In the genomic region with DNA sequence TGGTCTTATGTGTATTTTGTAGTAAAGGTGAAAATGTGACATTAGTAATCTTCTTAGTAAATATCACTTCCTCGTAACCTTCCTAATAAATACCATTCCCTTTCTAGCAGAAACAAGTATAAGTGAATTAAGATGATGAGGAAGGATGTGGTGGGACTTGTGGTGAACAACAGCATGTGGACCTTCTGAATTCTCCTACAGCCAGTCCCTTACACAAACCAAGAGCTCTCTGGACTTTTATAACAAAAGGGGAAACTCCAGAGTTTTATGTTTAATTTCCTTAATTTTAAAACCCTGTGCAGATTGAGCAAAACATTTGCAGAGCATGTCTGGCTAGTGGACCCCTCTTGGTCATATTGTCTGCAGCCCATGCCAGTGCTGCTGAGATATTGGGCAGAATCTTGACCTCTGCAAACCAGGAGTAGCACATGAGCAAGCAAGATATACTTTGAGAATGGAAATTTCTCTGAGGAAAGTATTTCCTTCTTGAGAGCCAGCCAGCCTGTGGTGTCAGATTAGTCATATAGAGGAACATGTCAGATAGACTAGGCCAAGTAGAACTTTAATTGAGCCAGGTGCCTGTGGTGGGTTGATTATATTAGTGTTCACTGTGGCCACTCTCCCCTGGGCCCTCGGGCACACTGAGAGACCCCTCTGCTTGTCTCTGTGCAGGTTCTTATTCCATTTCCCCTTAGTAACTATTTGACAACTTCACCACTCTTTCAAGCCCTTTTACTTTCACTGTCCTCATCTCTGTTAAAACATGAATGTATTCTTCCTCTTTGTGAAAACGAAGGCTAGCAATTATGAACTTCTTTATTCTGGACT, we compare ENCODE assay signal across 11 cellular contexts.
DNase-seq lines count a peak whose midpoint lies in the region; ATAC-seq and TF ChIP-seq lines count a peak whose summit lies in the region.
"Had no signal": no experiment of that assay in that cellular context is flagged by ENCODE, and none has a peak within 500 bp of the region (broad histone marks: within the 10 kb centered on the region; RNA-seq: fewer than 3 reads in every experiment).

No MANE protein-coding gene starts in this region.

- H3K27me3 Mint-ChIP-seq in activated CD8-positive, alpha-beta T cell treated with anti-CD3 and anti-CD28 coated beads, Interleukin-2, amount 10 ng/mL, durations not matched to agents 7 days and 5 days (ENCODE audit: low read depth), result no peaks in the 10 kb centered on the region

- whole genome bisulfite sequencing in mammary epithelial cell (ENCODE audit: low coverage, missing lambda C conversion rate), result 94% methylated on average over 3 of the region's 3 CpGs

- no peaks in the 10 kb centered on the region for H3K79me2 ChIP-seq in mammary epithelial cell (ENCODE audit: insufficient read depth, low read length)
- H3K79me2 ChIP-seq: hepatocyte had no signal

- ATAC-seq in GM21528 (IDR thresholded peaks at IDR 0.05; ENCODE audit: low FRiP score, unreplicated experiment), result peak; percentile 66
- ATAC-seq in upper lobe of right lung, result peak; percentile 77
- ATAC-seq in activated CD8-positive, alpha-beta T cell treated with anti-CD3 and anti-CD28 coated beads, Interleukin-2, amount 10 ng/mL, durations not matched to agents 7 days and 5 days, result no peak
- ATAC-seq in omental fat pad (ENCODE audit: low FRiP score), result no peak

- in situ Hi-C loops in mammary epithelial cell (cut with MboI; ENCODE audit: low sequenced_read_pairs in 2 of 2), result no loop called here

- CTCF ChIA-PET in mammary epithelial cell (lab: Charles Lee; ENCODE audit: low non-redundant PET), result no interaction called here
- CTCF ChIA-PET in activated CD8-positive, alpha-beta T cell treated with anti-CD3 and anti-CD28 coated beads, Interleukin-2, amount 10 ng/mL, durations not matched to agents 7 days and 5 days (lab: Charles Lee), result no interaction called here

- H3K4me1 ChIP-seq in mammary epithelial cell (ENCODE audit: insufficient read depth, low read length) (peaks cover 9% of the 10 kb centered on the region), upper lobe of right lung (no peaks in the 10 kb centered on the region)

- H2AFZ ChIP-seq in mammary epithelial cell (ENCODE audit: low read depth, low read length), result peak overlapping the region; percentile 8
- H2AFZ ChIP-seq: hepatocyte had no signal

- H3K27ac ChIP-seq in mammary epithelial cell (ENCODE audit: insufficient read depth, low read depth, low read length) (no peak overlapping the region), upper lobe of right lung (peak overlapping the region; percentile 36)
- H3K27ac ChIP-seq: hepatocyte, ovary had no signal

- H4K20me1 ChIP-seq in mammary epithelial cell (ENCODE audit: insufficient read depth, low read length), result no peaks in the 10 kb centered on the region

- DNase-seq in KG1 (lab: John Stamatoyannopoulos, UW) (peak; percentile 46), mammary epithelial cell (peak; percentile 42), upper lobe of right lung (no peak), ureter (ENCODE audit: low spot score) (no peak), omental fat pad (ENCODE audit: low spot score) (no peak)
- DNase-seq in activated CD8-positive, alpha-beta T cell treated with anti-CD3 and anti-CD28 coated beads, Interleukin-2, amount 10 ng/mL, durations not matched to agents 7 days and 5 days, result no peak
- DNase-seq: anterior cingulate cortex, NCI-H345, ovary had no signal

- dilution Hi-C loops in mammary epithelial cell (cut with HindIII; ENCODE audit: low sequenced_read_pairs), result no loop called here

- intact Hi-C loops in mammary epithelial cell (cut with micrococcal nuclease) (no loop called here), upper lobe of right lung (cut with DNase I) (no loop called here)

- TF ChIP-seq CTCF in mammary epithelial cell (conservative IDR thresholded peaks at IDR 0.05 in 1 of 2, IDR thresholded peaks at IDR 0.05 in 1 of 2; ENCODE audit: extremely low read depth in 1 of 2, insufficient read depth in 1 of 2, low read depth in 1 of 2, low read length in 2 of 2), result no peak
- TF ChIP-seq CTCF in upper lobe of right lung (IDR thresholded peaks at IDR 0.05), result no peak
- no peak for TF ChIP-seq CTCF in omental fat pad (IDR thresholded peaks at IDR 0.05)

- H3K27me3 ChIP-seq in mammary epithelial cell (ENCODE audit: insufficient read depth, low read length) (no peaks in the 10 kb centered on the region), upper lobe of right lung (no peaks in the 10 kb centered on the region)
- H3K27me3 ChIP-seq: hepatocyte, ovary had no signal

- H3K4me3 ChIP-seq in mammary epithelial cell (replicated peaks in 1 of 3; ENCODE audit: insufficient read depth in 1 of 3, low read depth in 2 of 3, low read length in 3 of 3) (no peak overlapping the region), upper lobe of right lung (no peak overlapping the region)
- H3K4me3 ChIP-seq: hepatocyte, ovary had no signal

- BruUV-seq in mammary epithelial cell (replicated peaks; lab: Mats Ljungman, UMichigan), result no TSS peak

- H3K27ac Mint-ChIP-seq in activated CD8-positive, alpha-beta T cell treated with anti-CD3 and anti-CD28 coated beads, Interleukin-2, amount 10 ng/mL, durations not matched to agents 7 days and 5 days, result no peak overlapping the region

- POLR2A ChIA-PET in activated CD8-positive, alpha-beta T cell treated with anti-CD3 and anti-CD28 coated beads, Interleukin-2, amount 10 ng/mL, durations not matched to agents 7 days and 5 days (lab: Charles Lee), result no interaction called here

- H3K9me3 Mint-ChIP-seq in activated CD8-positive, alpha-beta T cell treated with anti-CD3 and anti-CD28 coated beads, Interleukin-2, amount 10 ng/mL, durations not matched to agents 7 days and 5 days (ENCODE audit: insufficient read depth), result no peaks in the 10 kb centered on the region

- H3K36me3 Mint-ChIP-seq in activated CD8-positive, alpha-beta T cell treated with anti-CD3 and anti-CD28 coated beads, Interleukin-2, amount 10 ng/mL, durations not matched to agents 7 days and 5 days (ENCODE audit: low read depth), result no peaks in the 10 kb centered on the region

- H3K4me3 Mint-ChIP-seq in activated CD8-positive, alpha-beta T cell treated with anti-CD3 and anti-CD28 coated beads, Interleukin-2, amount 10 ng/mL, durations not matched to agents 7 days and 5 days, result no peak overlapping the region

- no peaks in the 10 kb centered on the region for H3K4me1 Mint-ChIP-seq in activated CD8-positive, alpha-beta T cell treated with anti-CD3 and anti-CD28 coated beads, Interleukin-2, amount 10 ng/mL, durations not matched to agents 7 days and 5 days (ENCODE audit: low read depth)

- H3K9me3 ChIP-seq in mammary epithelial cell (replicated peaks; ENCODE audit: insufficient read depth, low read length) (no peaks in the 10 kb centered on the region), upper lobe of right lung (no peaks in the 10 kb centered on the region)
- H3K9me3 ChIP-seq: ovary had no signal

- H3K4me2 ChIP-seq in mammary epithelial cell (ENCODE audit: insufficient read depth, low read depth, low read length), result no peak overlapping the region
- H3K4me2 ChIP-seq: hepatocyte had no signal

- H3K9ac ChIP-seq in mammary epithelial cell (ENCODE audit: insufficient read depth, low read length), result no peak overlapping the region

- H3K36me3 ChIP-seq in mammary epithelial cell (ENCODE audit: insufficient read depth, low read length) (no peaks in the 10 kb centered on the region), upper lobe of right lung (no peaks in the 10 kb centered on the region)
- H3K36me3 ChIP-seq: ovary had no signal

Comparison
In these comparisons a context has a peak if more than half of its experiments do, and no peak if none do; other contexts are left out.
1. ATAC-seq: peak in GM21528 (single experiment) and upper lobe of right lung (single experiment); none in activated CD8-positive, alpha-beta T cell treated with anti-CD3 and anti-CD28 coated beads, Interleukin-2, amount 10 ng/mL, durations not matched to agents 7 days and 5 days (single experiment) and omental fat pad (single experiment).
2. DNase-seq: peak in KG1 (single experiment) and mammary epithelial cell (single experiment); none in upper lobe of right lung (single experiment), ureter (single experiment), activated CD8-positive, alpha-beta T cell treated with anti-CD3 and anti-CD28 coated beads, Interleukin-2, amount 10 ng/mL, durations not matched to agents 7 days and 5 days (single experiment) and omental fat pad (single experiment).